Comparison of ENCODE assay signal across 13 cellular contexts in genomic region chr3:48696156-48696555, GRCh38. TPM values are rescaled to one million over a fixed set of nuclear protein-coding genes. Genes with fewer than 3 reads are reported as not detected.
DNase-seq lines count a peak whose midpoint lies in the region; ATAC-seq, FAIRE-seq and TF ChIP-seq lines count a peak whose summit lies in the region.
"Had no signal": no experiment of that assay in that cellular context is flagged by ENCODE, and none has a peak within 500 bp of the region (broad histone marks: within the 10 kb centered on the region; RNA-seq: fewer than 3 reads in every experiment).

No MANE protein-coding gene starts in this region.

- in situ Hi-C loops in HepG2 (cut with HindIII; ENCODE audit: extremely low pct_ligation_motif_present, low pct_unique_long_range_greater_than_20kb): no loop called here

- H3K4me1 Mint-ChIP-seq in HFFc6 (ENCODE audit: low read depth) (peaks cover 56% of the 10 kb centered on the region), astrocyte (ENCODE audit: low read depth, unreplicated experiment) (peaks cover 43% of the 10 kb centered on the region)

- peaks cover 4% of the 10 kb centered on the region; the same call in 1 of the 2 replicates for H3K27me3 Mint-ChIP-seq in HFFc6 (ENCODE audit: insufficient read depth)
- no peaks in the 10 kb centered on the region for H3K27me3 Mint-ChIP-seq in astrocyte (ENCODE audit: low read depth, unreplicated experiment)

- H3K36me3 ChIP-seq in astrocyte (ENCODE audit: insufficient read depth, low read length): peaks cover 33% of the 10 kb centered on the region
- peaks cover 30 to 66% of the 10 kb centered on the region in 2 experiments for H3K36me3 ChIP-seq in HepG2 (replicated peaks in 1 of 2; ENCODE audit: control insufficient read depth in 1 of 2, insufficient read depth in 2 of 2, low read length in 2 of 2)
- H3K36me3 ChIP-seq in stomach: peaks cover 35 to 79% (median 72%) of the 10 kb centered on the region in 4 donors

- H2AFZ ChIP-seq in astrocyte (ENCODE audit: low read depth, low read length) (no peak overlapping the region), HepG2 (ENCODE audit: low read length) (no peak overlapping the region)

- ATAC-seq in HepG2: peak; percentile 31; the same call in 1 of the 3 replicates
- no peak for ATAC-seq in GM21825 (IDR thresholded peaks at IDR 0.05; ENCODE audit: unreplicated experiment)

- H3K9me3 Mint-ChIP-seq in HFFc6 (no peaks in the 10 kb centered on the region), astrocyte (ENCODE audit: unreplicated experiment) (no peaks in the 10 kb centered on the region)

- H3K27me3 ChIP-seq in astrocyte (ENCODE audit: insufficient read depth, low read length) (no peaks in the 10 kb centered on the region), HepG2 (ENCODE audit: control insufficient read depth in 1 of 2, insufficient read depth in 2 of 2, low read length in 2 of 2) (no peaks in the 10 kb centered on the region), stomach (no peaks in the 10 kb centered on the region)
- H3K27me3 ChIP-seq: colonic mucosa had no signal

- 91% methylated on average over 5 of the region's 5 CpGs for WGBS in HepG2 (ENCODE audit: low lambda C conversion rate)
- WGBS in stomach, 5 donors: 77 to 91% (median 80%) methylated on average over 5 of the region's 5 CpGs

- TF ChIP-seq RAD21 in HepG2 (CRISPR knock-in tag; IDR thresholded peaks at IDR 0.05): no peak

- POLR2A ChIA-PET in HepG2 (lab: Yijun Ruan, JAX): interaction anchor here (0.9 to 2.0 kb wide), 2 partner anchors 44 to 152 kb away, joined by 3 to 7 read pairs; partner anchors contain the start of gene PRKAR2A

- no peak for DNase-seq in HFFc6
- DNase-seq in astrocyte (ENCODE audit: low read depth): no peak
- DNase-seq in HepG2 (ENCODE audit: low spot score): no peak
- DNase-seq in stomach: no peak
- no peak for DNase-seq in activated gamma-delta T cell (lab: John Stamatoyannopoulos, UW)
- DNase-seq in T-helper 9 cell: no peak
- DNase-seq in NCI-H146 (lab: John Stamatoyannopoulos, UW): no peak
- DNase-seq: activated CD4-positive, alpha-beta T cell treated with anti-CD3 and anti-CD28 coated beads, Interleukin-2, amount 50 U/mL, for 4 hours; activated gamma-delta T cell treated with Interleukin-2 at 50 U/mL for 16 hours; colonic mucosa; NCI-H1092 treated with DMSO at 0.1 percent for 48 hours; OCI-M1 had no signal

- H3K36me3 Mint-ChIP-seq in HFFc6 (ENCODE audit: low read depth): peaks cover 34% of the 10 kb centered on the region
- peaks cover 16% of the 10 kb centered on the region for H3K36me3 Mint-ChIP-seq in astrocyte (ENCODE audit: low read depth, unreplicated experiment)

- intact Hi-C loops in HepG2 (cut with micrococcal nuclease; ENCODE audit: unreplicated experiment): no loop called here
- intact Hi-C loops in stomach (cut with DNase I; ENCODE audit: low total_unique reads): no loop called here

- H4K20me1 ChIP-seq in astrocyte (ENCODE audit: insufficient read depth, low read length) (peaks cover 93% of the 10 kb centered on the region), HepG2 (ENCODE audit: insufficient read depth, low read length) (peaks cover 51% of the 10 kb centered on the region)

- H3K9ac ChIP-seq in astrocyte (ENCODE audit: low read length) (no peak overlapping the region), HepG2 (ENCODE audit: insufficient read depth, low read depth, low read length) (no peak overlapping the region)

- TF ChIP-seq EP300 in HepG2 (IDR thresholded peaks at IDR 0.05; ENCODE audit: low read depth in 2 of 2, low read length in 2 of 2): no peak
- TF ChIP-seq EP300 in HepG2 (CRISPR knock-in tag; IDR thresholded peaks at IDR 0.05; ENCODE audit: borderline replicate concordance): no peak
- TF ChIP-seq EP300 in stomach (IDR thresholded peaks at IDR 0.05): no peak

- peaks cover 88% of the 10 kb centered on the region for H3K79me2 ChIP-seq in astrocyte (ENCODE audit: insufficient read depth, low read length)
- H3K79me2 ChIP-seq in HepG2 (ENCODE audit: insufficient read depth, low read length): peaks cover 47% of the 10 kb centered on the region

- H3K9me3 ChIP-seq in astrocyte (ENCODE audit: insufficient read depth, low read depth, low read length) (no peaks in the 10 kb centered on the region), HepG2 (ENCODE audit: low read length) (no peaks in the 10 kb centered on the region), stomach (no peaks in the 10 kb centered on the region)
- H3K9me3 ChIP-seq: colonic mucosa had no signal

- H3K4me2 ChIP-seq in astrocyte (ENCODE audit: low read length) (peak overlapping the region; percentile 87), HepG2 (ENCODE audit: low read depth, low read length) (no peak overlapping the region)

- TF ChIP-seq CTCF in HFFc6 (IDR thresholded peaks at IDR 0.05) (no peak), astrocyte (IDR thresholded peaks at IDR 0.05; ENCODE audit: insufficient read depth, low read depth, low read length) (no peak), HepG2 (CRISPR knock-in tag; IDR thresholded peaks at IDR 0.05) (no peak), stomach (IDR thresholded peaks at IDR 0.05) (no peak)

- no peak for FAIRE-seq in astrocyte (lab: Jason Lieb, UNC)
- FAIRE-seq in HepG2 (lab: Jason Lieb, UNC): no peak

- CTCF ChIA-PET in HepG2 (lab: Yijun Ruan, JAX; ENCODE audit: low intra/inter-chr PET ratio, low total read pairs): no interaction called here

- H3K4me1 ChIP-seq in astrocyte (ENCODE audit: insufficient read depth, low read length) (peaks cover 38% of the 10 kb centered on the region), HepG2 (ENCODE audit: insufficient read depth, low read length) (peaks cover 12% of the 10 kb centered on the region), stomach (peaks cover 29 to 77% (median 47%) of the 10 kb centered on the region in 4 donors)

- no peak overlapping the region for H3K4me3 ChIP-seq in astrocyte (ENCODE audit: insufficient read depth, low read depth, low read length)
- H3K4me3 ChIP-seq in HepG2 (replicated peaks in 1 of 3; ENCODE audit: insufficient read depth in 1 of 3, low read depth in 2 of 3, low read length in 3 of 3): no peak overlapping the region
- H3K4me3 ChIP-seq in stomach: no peak overlapping the region
- H3K4me3 ChIP-seq: colonic mucosa had no signal

- H3K27ac Mint-ChIP-seq in HFFc6 (peak overlapping the region; percentile 59), astrocyte (ENCODE audit: unreplicated experiment) (peak overlapping the region; percentile 4)

- H3K4me3 Mint-ChIP-seq in HFFc6 (0 out of 2 replicates have a peak overlapping the region, but pooled peaks have one; percentile 3), astrocyte (ENCODE audit: unreplicated experiment) (no peak overlapping the region)

- no peak for TF ChIP-seq POLR2A in HepG2 (IDR thresholded peaks at IDR 0.05; ENCODE audit: insufficient read depth in 1 of 2, low read depth in 2 of 2, low read length in 2 of 2)
- TF ChIP-seq POLR2A in stomach (IDR thresholded peaks at IDR 0.05): no peak

- H3K27ac ChIP-seq in astrocyte (ENCODE audit: low read depth, low read length) (peak overlapping the region; percentile 14), HepG2 (ENCODE audit: extremely low read length, insufficient read depth, low read length) (no peak overlapping the region), stomach (peak overlapping the region in 4 of 5 donors; percentile 77 to 87 (median 84))

- no TSS peak for BruUV-seq in HepG2 (replicated peaks; lab: Mats Ljungman, UMichigan)

RNA-seq across cellular contexts. Expression of gene NCKIPSD, which starts 10.4 kb away (rescaled TPM):
- total RNA-seq in HFFc6 (2021; fragmentation: NEBNext Ultra II Directional; extraction: Animal tissue kit (Norgen Biotek cat#: 25700)): 10 to 100 TPM; 20.5 to 27.3 (median 23.0) TPM
- total RNA-seq in astrocyte: 18.3 and 21.6 TPM in 2 replicates
- 13.5 and 14.3 TPM in 2 replicates for total RNA-seq in HepG2 (2016; rRNA removed; fragmentation: Illumina TruSeq; extraction: Trizol)
- 4.8 and 5.0 TPM in 2 replicates for total RNA-seq in HepG2 (2016; cell fraction: cytosol; rRNA removed; fragmentation: Illumina TruSeq; extraction: Trizol; ENCODE audit: low read depth)
- 13.6 and 14.6 TPM in 2 replicates for total RNA-seq in HepG2 (2016; cell fraction: insoluble cytoplasmic fraction; rRNA removed; fragmentation: Illumina TruSeq; extraction: Trizol)
- 10.8 and 12.0 TPM in 2 replicates for total RNA-seq in HepG2 (2016; cell fraction: membrane; rRNA removed; fragmentation: Illumina TruSeq; extraction: Trizol)
- 12.7 and 17.2 TPM in 2 replicates for total RNA-seq in HepG2 (2016; cell fraction: nucleus; rRNA removed; fragmentation: Illumina TruSeq; extraction: Trizol)
- polyA plus RNA-seq in HepG2 (2011; rRNA removed): 35.2 and 44.2 TPM in 2 replicates
- 25.4 and 38.7 TPM in 2 replicates for polyA plus RNA-seq in HepG2 (2011; cell fraction: cytosol; rRNA removed)
- 79.3 and 90.0 TPM in 2 replicates for polyA plus RNA-seq in HepG2 (2011; cell fraction: nucleus; rRNA removed)
- polyA plus RNA-seq in HepG2 (2012): 14.1 and 18.5 TPM in 2 replicates
- polyA plus RNA-seq in HepG2 (2016; cell fraction: cytosol; fragmentation: Illumina TruSeq; extraction: Trizol; ENCODE audit: low read depth): 6.3 and 6.6 TPM in 2 replicates
- 15.7 and 21.1 TPM in 2 replicates for polyA plus RNA-seq in HepG2 (2016; cell fraction: insoluble cytoplasmic fraction; fragmentation: Illumina TruSeq; extraction: Trizol; ENCODE audit: low read depth)
- polyA plus RNA-seq in HepG2 (2016; cell fraction: membrane; fragmentation: Illumina TruSeq; extraction: Trizol; ENCODE audit: low read depth): 10.6 and 11.9 TPM in 2 replicates
- 26.0 and 26.3 TPM in 2 replicates for polyA plus RNA-seq in HepG2 (2016; cell fraction: nucleus; fragmentation: Illumina TruSeq; extraction: Trizol; ENCODE audit: insufficient read depth, low read depth)
- polyA minus RNA-seq in HepG2 (2011; rRNA and poly(A)+ RNA removed; ENCODE audit: low replicate concordance): 68.5 and 115 TPM in 2 replicates
- polyA minus RNA-seq in HepG2 (2011; cell fraction: cytosol; rRNA and poly(A)+ RNA removed): 20.6 and 27.4 TPM in 2 replicates
- polyA minus RNA-seq in HepG2 (2011; cell fraction: nucleus; rRNA and poly(A)+ RNA removed): 27.7 and 30.7 TPM in 2 replicates
- total RNA-seq in stomach: 10 to 100 TPM; 16.2 to 46.7 (median 32.6) TPM
- 1 to 10 TPM; 6.1 to 7.7 (median 6.1) TPM for polyA plus RNA-seq in stomach

RNA-seq across cellular contexts. Expression of gene IP6K2, which starts 20.9 kb away (rescaled TPM):
- 10 to 100 TPM; 47.4 to 64.6 (median 53.0) TPM for total RNA-seq in HFFc6 (2021; fragmentation: NEBNext Ultra II Directional; extraction: Animal tissue kit (Norgen Biotek cat#: 25700))
- 92.9 and 104 TPM in 2 replicates for total RNA-seq in astrocyte
- total RNA-seq in HepG2 (2016; rRNA removed; fragmentation: Illumina TruSeq; extraction: Trizol): 65.5 and 85.5 TPM in 2 replicates
- total RNA-seq in HepG2 (2016; cell fraction: cytosol; rRNA removed; fragmentation: Illumina TruSeq; extraction: Trizol; ENCODE audit: low read depth): 19.4 and 21.6 TPM in 2 replicates
- total RNA-seq in HepG2 (2016; cell fraction: insoluble cytoplasmic fraction; rRNA removed; fragmentation: Illumina TruSeq; extraction: Trizol): 63.7 and 86.9 TPM in 2 replicates
- total RNA-seq in HepG2 (2016; cell fraction: membrane; rRNA removed; fragmentation: Illumina TruSeq; extraction: Trizol): 32.1 and 38.0 TPM in 2 replicates
- total RNA-seq in HepG2 (2016; cell fraction: nucleus; rRNA removed; fragmentation: Illumina TruSeq; extraction: Trizol): 100 and 109 TPM in 2 replicates
- 112 and 115 TPM in 2 replicates for polyA plus RNA-seq in HepG2 (2011; rRNA removed)
- polyA plus RNA-seq in HepG2 (2011; cell fraction: cytosol; rRNA removed): 66.7 and 84.4 TPM in 2 replicates
- 480 and 513 TPM in 2 replicates for polyA plus RNA-seq in HepG2 (2011; cell fraction: nucleus; rRNA removed)
- 77.2 and 80.7 TPM in 2 replicates for polyA plus RNA-seq in HepG2 (2012)
- 16.4 and 20.0 TPM in 2 replicates for polyA plus RNA-seq in HepG2 (2016; cell fraction: cytosol; fragmentation: Illumina TruSeq; extraction: Trizol; ENCODE audit: low read depth)
- 82.8 and 83.9 TPM in 2 replicates for polyA plus RNA-seq in HepG2 (2016; cell fraction: insoluble cytoplasmic fraction; fragmentation: Illumina TruSeq; extraction: Trizol; ENCODE audit: low read depth)
- 26.4 and 27.7 TPM in 2 replicates for polyA plus RNA-seq in HepG2 (2016; cell fraction: membrane; fragmentation: Illumina TruSeq; extraction: Trizol; ENCODE audit: low read depth)
- 260 and 268 TPM in 2 replicates for polyA plus RNA-seq in HepG2 (2016; cell fraction: nucleus; fragmentation: Illumina TruSeq; extraction: Trizol; ENCODE audit: insufficient read depth, low read depth)
- 71.8 and 84.4 TPM in 2 replicates for polyA minus RNA-seq in HepG2 (2011; rRNA and poly(A)+ RNA removed; ENCODE audit: low replicate concordance)
- 23.0 and 26.6 TPM in 2 replicates for polyA minus RNA-seq in HepG2 (2011; cell fraction: cytosol; rRNA and poly(A)+ RNA removed)
- polyA minus RNA-seq in HepG2 (2011; cell fraction: nucleus; rRNA and poly(A)+ RNA removed): 87.8 and 89.9 TPM in 2 replicates
- 100 to 1,000 TPM; 102 to 234 (median 110) TPM for total RNA-seq in stomach
- 10 to 100 TPM; 44.1 to 87.5 (median 65.7) TPM for polyA plus RNA-seq in stomach

RNA-seq across cellular contexts. Expression of gene CELSR3, which starts 33.5 kb away (rescaled TPM):
- 1 to 10 TPM; 1.9 to 5.0 (median 3.4) TPM for total RNA-seq in HFFc6 (2021; fragmentation: NEBNext Ultra II Directional; extraction: Animal tissue kit (Norgen Biotek cat#: 25700))
- 8.6 and 10.2 TPM in 2 replicates for total RNA-seq in astrocyte
- 3.2 and 5.4 TPM in 2 replicates for total RNA-seq in HepG2 (2016; rRNA removed; fragmentation: Illumina TruSeq; extraction: Trizol)
- 0.35 and 0.51 TPM in 2 replicates for total RNA-seq in HepG2 (2016; cell fraction: cytosol; rRNA removed; fragmentation: Illumina TruSeq; extraction: Trizol; ENCODE audit: low read depth)
- 2.7 and 5.4 TPM in 2 replicates for total RNA-seq in HepG2 (2016; cell fraction: insoluble cytoplasmic fraction; rRNA removed; fragmentation: Illumina TruSeq; extraction: Trizol)
- 1.1 and 1.2 TPM in 2 replicates for total RNA-seq in HepG2 (2016; cell fraction: membrane; rRNA removed; fragmentation: Illumina TruSeq; extraction: Trizol)
- 7.5 and 9.6 TPM in 2 replicates for total RNA-seq in HepG2 (2016; cell fraction: nucleus; rRNA removed; fragmentation: Illumina TruSeq; extraction: Trizol)
- polyA plus RNA-seq in HepG2 (2011; rRNA removed): 6.7 and 8.3 TPM in 2 replicates
- 4.1 and 5.0 TPM in 2 replicates for polyA plus RNA-seq in HepG2 (2011; cell fraction: cytosol; rRNA removed)
- 54.2 and 80.2 TPM in 2 replicates for polyA plus RNA-seq in HepG2 (2011; cell fraction: nucleus; rRNA removed)
- polyA plus RNA-seq in HepG2 (2012): 8.0 and 10.5 TPM in 2 replicates
- 0.34 and 0.35 TPM in 2 replicates for polyA plus RNA-seq in HepG2 (2016; cell fraction: cytosol; fragmentation: Illumina TruSeq; extraction: Trizol; ENCODE audit: low read depth)
- 2.4 and 3.0 TPM in 2 replicates for polyA plus RNA-seq in HepG2 (2016; cell fraction: insoluble cytoplasmic fraction; fragmentation: Illumina TruSeq; extraction: Trizol; ENCODE audit: low read depth)
- polyA plus RNA-seq in HepG2 (2016; cell fraction: membrane; fragmentation: Illumina TruSeq; extraction: Trizol; ENCODE audit: low read depth): 0.61 and 0.63 TPM in 2 replicates
- polyA plus RNA-seq in HepG2 (2016; cell fraction: nucleus; fragmentation: Illumina TruSeq; extraction: Trizol; ENCODE audit: insufficient read depth, low read depth): 27.4 and 28.0 TPM in 2 replicates
- 6.7 and 18.0 TPM in 2 replicates for polyA minus RNA-seq in HepG2 (2011; rRNA and poly(A)+ RNA removed; ENCODE audit: low replicate concordance)
- 6.9 and 7.0 TPM in 2 replicates for polyA minus RNA-seq in HepG2 (2011; cell fraction: cytosol; rRNA and poly(A)+ RNA removed)
- 18.9 and 19.6 TPM in 2 replicates for polyA minus RNA-seq in HepG2 (2011; cell fraction: nucleus; rRNA and poly(A)+ RNA removed)
- 1 to 10 TPM in 4 of 5 donors, not detected in 1; 1.5 to 2.3 (median 1.9) TPM for total RNA-seq in stomach
- under 1 TPM; 0.15 to 1.00 (median 0.53) TPM for polyA plus RNA-seq in stomach
